1 cellular context compared by ENCODE assay signal in genomic region chr22:42947211-42947990, GRCh38.
TF ChIP-seq lines count a peak whose summit lies in the region.

No MANE protein-coding gene starts in this region.

TF ChIP-seq in HepG2, 621 proteins besides CTCF, POLR2A, EP300 and RAD21 (continued from another document and continues in another):
- TF ChIP-seq ZBED4 (CRISPR knock-in tag; IDR thresholded peaks at IDR 0.05; ENCODE audit: borderline replicate concordance), result no peak
- TF ChIP-seq DPF2 (CRISPR knock-in tag; IDR thresholded peaks at IDR 0.05; ENCODE audit: borderline replicate concordance, low read depth), result peak; percentile 30; the same call in 1 of the 2 replicates
- peak; percentile 63 for TF ChIP-seq RBM22 (optimal IDR thresholded peaks at IDR 0.05; ENCODE audit: low read length)
- TF ChIP-seq ZNF775 (CRISPR knock-in tag; IDR thresholded peaks at IDR 0.05; ENCODE audit: borderline replicate concordance), result no peak
- peak; percentile 35; the same call in 1 of the 2 replicates for TF ChIP-seq ZBTB20 (CRISPR knock-in tag; IDR thresholded peaks at IDR 0.05; ENCODE audit: borderline replicate concordance, low read depth)
- TF ChIP-seq SP140L (CRISPR knock-in tag; IDR thresholded peaks at IDR 0.05; ENCODE audit: borderline replicate concordance), result no peak
- no peak for TF ChIP-seq ZBTB1 (CRISPR knock-in tag; IDR thresholded peaks at IDR 0.05; ENCODE audit: borderline replicate concordance)
- no peak for TF ChIP-seq ZNF280B (CRISPR knock-in tag; IDR thresholded peaks at IDR 0.05; ENCODE audit: borderline replicate concordance)
- TF ChIP-seq ZNF770 (CRISPR knock-in tag; IDR thresholded peaks at IDR 0.05), result peak; percentile 87
- TF ChIP-seq THAP7 (CRISPR knock-in tag; IDR thresholded peaks at IDR 0.05), result no peak
- no peak for TF ChIP-seq GPN1 (CRISPR knock-in tag; IDR thresholded peaks at IDR 0.05; ENCODE audit: borderline replicate concordance)
- TF ChIP-seq MYC (CRISPR knock-in tag; IDR thresholded peaks at IDR 0.05; ENCODE audit: borderline replicate concordance), result peak; percentile 25; the same call in 1 of the 2 replicates
- peak; percentile 42; the same call in 1 of the 2 replicates for TF ChIP-seq ZHX2 (IDR thresholded peaks at IDR 0.05; ENCODE audit: low read depth)
- no peak for TF ChIP-seq ZHX2 (CRISPR knock-in tag; IDR thresholded peaks at IDR 0.05; ENCODE audit: borderline replicate concordance)
- TF ChIP-seq ZNF547 (CRISPR knock-in tag; IDR thresholded peaks at IDR 0.05), result 0 out of 2 replicates have a peak, but pooled peaks have one; percentile 11
- no peak for TF ChIP-seq ZNF34 (CRISPR knock-in tag; IDR thresholded peaks at IDR 0.05; ENCODE audit: borderline replicate concordance)
- 0 out of 2 replicates have a peak, but pooled peaks have one; percentile 48 for TF ChIP-seq SIN3A (IDR thresholded peaks at IDR 0.05; ENCODE audit: borderline replicate concordance, low read depth, low read length)
- no peak for TF ChIP-seq SP1 (IDR thresholded peaks at IDR 0.05)
- no peak for TF ChIP-seq SP1 (CRISPR knock-in tag; IDR thresholded peaks at IDR 0.05)
- no peak for TF ChIP-seq ZNF136 (CRISPR knock-in tag; IDR thresholded peaks at IDR 0.05; ENCODE audit: low read depth)
- peak; percentile 45; the same call in 1 of the 2 replicates for TF ChIP-seq FOXP4 (CRISPR knock-in tag; IDR thresholded peaks at IDR 0.05)
- TF ChIP-seq ZNF670 (CRISPR knock-in tag; IDR thresholded peaks at IDR 0.05; ENCODE audit: borderline replicate concordance), result 0 out of 2 replicates have a peak, but pooled peaks have one; percentile 47
- 0 out of 2 replicates have a peak, but pooled peaks have one; percentile 28 for TF ChIP-seq PITX1 (CRISPR knock-in tag; IDR thresholded peaks at IDR 0.05)
- TF ChIP-seq WIZ (CRISPR knock-in tag; IDR thresholded peaks at IDR 0.05), result no peak
- peak; percentile 56; the same call in 1 of the 2 replicates for TF ChIP-seq ZNF263 (CRISPR knock-in tag; IDR thresholded peaks at IDR 0.05)
- 0 out of 2 replicates have a peak, but pooled peaks have one; percentile 25 for TF ChIP-seq SP5 (CRISPR knock-in tag; IDR thresholded peaks at IDR 0.05; ENCODE audit: borderline replicate concordance, low read depth)
- no peak for TF ChIP-seq ZNF138 (CRISPR knock-in tag; IDR thresholded peaks at IDR 0.05; ENCODE audit: low read depth)
- 0 out of 2 replicates have a peak, but pooled peaks have one; percentile 23 for TF ChIP-seq HNRNPL (IDR thresholded peaks at IDR 0.05; ENCODE audit: low read depth, low read length)
- TF ChIP-seq NFKBIZ (CRISPR knock-in tag; IDR thresholded peaks at IDR 0.05), result no peak
- TF ChIP-seq UBTF (CRISPR knock-in tag; IDR thresholded peaks at IDR 0.05), result no peak
- no peak for TF ChIP-seq TFAP4 (IDR thresholded peaks at IDR 0.05; ENCODE audit: borderline replicate concordance, low read depth)
- no peak for TF ChIP-seq GATAD1 (CRISPR knock-in tag; IDR thresholded peaks at IDR 0.05)
- peak; percentile 30; the same call in 1 of the 2 replicates for TF ChIP-seq SKIL (CRISPR knock-in tag; IDR thresholded peaks at IDR 0.05; ENCODE audit: borderline replicate concordance)
